Comparison of ENCODE assay signal across 13 cellular contexts in genomic region chr6:128487055-128487454, GRCh38. TPM values are rescaled to one million over a fixed set of nuclear protein-coding genes. Genes with fewer than 3 reads are reported as not detected.
DNase-seq lines count a peak whose midpoint lies in the region; ATAC-seq and TF ChIP-seq lines count a peak whose summit lies in the region.
"Had no signal": no experiment of that assay in that cellular context is flagged by ENCODE, and none has a peak within 500 bp of the region (broad histone marks: within the 10 kb centered on the region; RNA-seq: fewer than 3 reads in every experiment).

No MANE protein-coding gene starts in this region.

- no peak overlapping the region for H3K9ac ChIP-seq in smooth muscle cell (ENCODE audit: low read depth)

- ATAC-seq in HG02798 (IDR thresholded peaks at IDR 0.05; ENCODE audit: poor library complexity, unreplicated experiment): no peak

- no peaks in the 10 kb centered on the region for H3K27me3 ChIP-seq in smooth muscle cell (ENCODE audit: low read depth)
- no peaks in the 10 kb centered on the region for H3K27me3 ChIP-seq in HAP-1 (ENCODE audit: low read depth)
- H3K27me3 ChIP-seq: thyroid gland had no signal

- H4K20me1 ChIP-seq in smooth muscle cell (ENCODE audit: low read depth): peaks cover 41% of the 10 kb centered on the region

- H3K9me3 ChIP-seq in smooth muscle cell (replicated peaks; ENCODE audit: low read depth) (no peaks in the 10 kb centered on the region), HAP-1 (no peaks in the 10 kb centered on the region)
- H3K9me3 ChIP-seq: thyroid gland had no signal

- no peak overlapping the region for H3K4me2 ChIP-seq in smooth muscle cell

- H3K4me3 ChIP-seq in fibroblast of pulmonary artery (replicated peaks; ENCODE audit: low read depth, low read length) (no peak overlapping the region), smooth muscle cell (no peak overlapping the region), HAP-1 (no peak overlapping the region)
- H3K4me3 ChIP-seq: thyroid gland had no signal

- no peak overlapping the region for H2AFZ ChIP-seq in smooth muscle cell (ENCODE audit: low read depth)

- H3K4me1 ChIP-seq in smooth muscle cell (ENCODE audit: low read depth) (peaks cover 25% of the 10 kb centered on the region), HAP-1 (peaks cover 16% of the 10 kb centered on the region)
- H3K4me1 ChIP-seq: thyroid gland had no signal

- in situ Hi-C loops in HAP-1 (cut with MboI; ENCODE audit: low sequenced_read_pairs): no loop called here

- no peaks in the 10 kb centered on the region for H3F3A ChIP-seq in smooth muscle cell (ENCODE audit: low read depth)

- peaks cover 41% of the 10 kb centered on the region for H3K79me2 ChIP-seq in smooth muscle cell (ENCODE audit: low read depth)

- TF ChIP-seq CTCF in fibroblast of pulmonary artery (IDR thresholded peaks at IDR 0.05; ENCODE audit: low read length, missing control alignments) (peak; percentile 44), smooth muscle cell (IDR thresholded peaks at IDR 0.05; ENCODE audit: borderline replicate concordance, insufficient read depth, poor library complexity, severe bottlenecking) (peak; percentile 23)

- DNase-seq in NCI-H82 (lab: John Stamatoyannopoulos, UW) (peak; percentile 10), NCI-H82 treated with DMSO at 0.1 percent for 48 hours (lab: John Stamatoyannopoulos, UW; ENCODE audit: unreplicated experiment) (no peak), RKO (ENCODE audit: low spot score) (peak; percentile 22), fibroblast of pulmonary artery (ENCODE audit: low read depth) (no peak), smooth muscle cell (lab: John Stamatoyannopoulos, UW; ENCODE audit: unreplicated experiment) (no peak), HAP-1 (ENCODE audit: low spot score in 2 of 2) (no peak)
- DNase-seq in activated naive CD4-positive, alpha-beta T cell treated with anti-CD3 and anti-CD28 coated beads, Interleukin-2, amount 50 U/mL, for 16 hours: no peak
- DNase-seq: activated gamma-delta T cell treated with Interleukin-2 at 50 U/mL for 16 hours, NCI-H1436, occipital lobe, thyroid gland had no signal

- H3K36me3 ChIP-seq in smooth muscle cell (ENCODE audit: low read depth): no peaks in the 10 kb centered on the region
- no peaks in the 10 kb centered on the region for H3K36me3 ChIP-seq in HAP-1 (replicated peaks)
- H3K36me3 ChIP-seq: thyroid gland had no signal

- 100% methylated on average over 2 of the region's 2 CpGs for WGBS in smooth muscle cell (ENCODE audit: low lambda C conversion rate)

- H3K27ac ChIP-seq in smooth muscle cell (ENCODE audit: low read depth): no peak overlapping the region
- H3K27ac ChIP-seq: HL-60, thyroid gland had no signal

RNA-seq across cellular contexts. Expression of gene PTPRK, which starts 33.3 kb away (rescaled TPM):
- total RNA-seq in smooth muscle cell: 45.4 and 50.4 TPM in 2 replicates
- polyA plus RNA-seq in smooth muscle cell: 21.7 and 32.3 TPM in 2 replicates

Comparison
In these comparisons a context has a peak if more than half of its experiments do, and no peak if none do; other contexts are left out.
1. DNase-seq: peak in NCI-H82 (single experiment) and RKO (single experiment); none in NCI-H82 treated with DMSO at 0.1 percent for 48 hours (single experiment), fibroblast of pulmonary artery (single experiment), smooth muscle cell (single experiment), activated naive CD4-positive, alpha-beta T cell treated with anti-CD3 and anti-CD28 coated beads, Interleukin-2, amount 50 U/mL, for 16 hours (single experiment) and HAP-1 (0 of 2).